9 cellular contexts compared by ENCODE assay signal in the genomic region with DNA sequence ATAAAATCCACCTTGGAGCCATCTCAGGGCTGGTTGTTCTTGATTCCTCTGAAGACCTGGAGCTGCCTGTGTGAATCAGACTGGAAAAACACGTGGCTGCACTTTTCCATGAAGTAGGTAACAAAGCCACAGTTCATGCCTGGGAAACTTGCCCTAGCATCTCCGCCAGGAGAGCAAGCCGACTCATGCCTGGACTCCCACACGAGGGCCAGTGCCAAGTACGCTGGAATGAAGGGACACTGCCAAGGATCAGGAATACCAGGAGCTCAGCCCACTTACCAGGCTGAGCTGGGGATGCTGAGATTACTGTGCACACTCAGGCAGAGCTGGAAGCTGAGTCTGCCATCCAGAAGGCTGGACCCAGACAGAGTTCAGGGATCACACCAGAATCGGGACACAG. TPM values are rescaled to one million over a fixed set of nuclear protein-coding genes. Genes with fewer than 3 reads are reported as not detected.
DNase-seq lines count a peak whose midpoint lies in the region; FAIRE-seq and TF ChIP-seq lines count a peak whose summit lies in the region.
"Had no signal": no experiment of that assay in that cellular context is flagged by ENCODE, and none has a peak within 500 bp of the region (broad histone marks: within the 10 kb centered on the region; RNA-seq: fewer than 3 reads in every experiment).

No MANE protein-coding gene starts in this region.

- H3K4me3 ChIP-seq in cardiac fibroblast (replicated peaks in 1 of 2; ENCODE audit: low read depth in 2 of 2, low read length in 2 of 2) (no peak overlapping the region), Peyer's patch (no peak overlapping the region), spleen (no peak overlapping the region)
- no peak overlapping the region for H3K4me3 ChIP-seq in CD4-positive, alpha-beta memory T cell (ENCODE audit: low read length in 2 of 2)

- CTCF ChIA-PET in CD4-positive, alpha-beta memory T cell (lab: Charles Lee; ENCODE audit: partially characterized antibody): no interaction called here

- H3K27ac ChIP-seq in Peyer's patch (no peak overlapping the region), spleen (no peak overlapping the region)
- no peak overlapping the region for H3K27ac ChIP-seq in CD4-positive, alpha-beta memory T cell (ENCODE audit: low read depth, low read length)

- DNase-seq in HTR-8/SVneo (ENCODE audit: insufficient read length, low spot score): peak; percentile 60
- DNase-seq in cardiac fibroblast (ENCODE audit: low read depth in 2 of 2): peak; percentile 65 to 96
- DNase-seq in inferior parietal cortex (ENCODE audit: extremely low spot score): peak; percentile 70
- DNase-seq in superior temporal gyrus (ENCODE audit: extremely low spot score): peak; percentile 69
- no peak for DNase-seq in DMS53 (lab: John Stamatoyannopoulos, UW)
- no peak for DNase-seq in Peyer's patch
- no peak for DNase-seq in CD4-positive, alpha-beta memory T cell
- no peak for DNase-seq in spleen

- no peaks in the 10 kb centered on the region for H3K36me3 Mint-ChIP-seq in CD4-positive, alpha-beta memory T cell

- FAIRE-seq in HTR-8/SVneo (lab: Jason Lieb, UNC): peak; percentile 84

- H3K27me3 Mint-ChIP-seq in CD4-positive, alpha-beta memory T cell: peaks cover 29 to 37% of the 10 kb centered on the region in 2 donors

- no peaks in the 10 kb centered on the region for H3K9me3 Mint-ChIP-seq in CD4-positive, alpha-beta memory T cell
- H3K9me3 Mint-ChIP-seq: activated T-helper 1 cell treated with anti-CD3 and anti-CD28 coated beads, Interleukin-12 subunit alpha, Interleukin-12 subunit beta, Interleukin-2, Interleukin-4 antibody, amounts not matched to agents 30 ng/mL and 10 ng/mL and 1 ng/mL, durations not matched to agents 14 hours and 24 hours and 36 hours had no signal

- no peak overlapping the region for H3K27ac Mint-ChIP-seq in CD4-positive, alpha-beta memory T cell
- H3K27ac Mint-ChIP-seq: activated T-helper 1 cell treated with anti-CD3 and anti-CD28 coated beads, Interleukin-12 subunit alpha, Interleukin-12 subunit beta, Interleukin-2, Interleukin-4 antibody, amounts not matched to agents 30 ng/mL and 10 ng/mL and 1 ng/mL, durations not matched to agents 14 hours and 24 hours and 36 hours had no signal

- no peak overlapping the region for H3K4me3 Mint-ChIP-seq in CD4-positive, alpha-beta memory T cell
- H3K4me3 Mint-ChIP-seq: activated T-helper 1 cell treated with anti-CD3 and anti-CD28 coated beads, Interleukin-12 subunit alpha, Interleukin-12 subunit beta, Interleukin-2, Interleukin-4 antibody, amounts not matched to agents 30 ng/mL and 10 ng/mL and 1 ng/mL, durations not matched to agents 14 hours and 24 hours and 36 hours had no signal

- H3K27me3 ChIP-seq in Peyer's patch (no peaks in the 10 kb centered on the region), spleen (replicated peaks in 1 of 7) (peaks cover 0 to 54% (median 0%) of the 10 kb centered on the region in 7 donors)
- no peaks in the 10 kb centered on the region for H3K27me3 ChIP-seq in CD4-positive, alpha-beta memory T cell (ENCODE audit: insufficient read depth, low read length)

- WGBS in spleen, 5 donors: 63 to 84% (median 77%) methylated on average over 6 of the region's 6 CpGs

- TF ChIP-seq POLR2A in Peyer's patch (IDR thresholded peaks at IDR 0.05): no peak
- no peak for TF ChIP-seq POLR2A in spleen (IDR thresholded peaks at IDR 0.05)

- intact Hi-C loops in CD4-positive, alpha-beta memory T cell (cut with micrococcal nuclease): no loop called here
- intact Hi-C loops in spleen (cut with DNase I; ENCODE audit: low total_unique reads): no loop called here

- H3K9me3 ChIP-seq in Peyer's patch: no peaks in the 10 kb centered on the region
- H3K9me3 ChIP-seq in CD4-positive, alpha-beta memory T cell (ENCODE audit: control insufficient read depth in 1 of 2, low read length in 2 of 2): no peaks in the 10 kb centered on the region
- no peaks in the 10 kb centered on the region for H3K9me3 ChIP-seq in spleen

- H3K4me1 Mint-ChIP-seq in CD4-positive, alpha-beta memory T cell: peaks cover 0 to 2% (median 0%) of the 10 kb centered on the region in 4 donors

- H3K36me3 ChIP-seq in Peyer's patch (no peaks in the 10 kb centered on the region), spleen (no peaks in the 10 kb centered on the region)
- H3K36me3 ChIP-seq in CD4-positive, alpha-beta memory T cell (ENCODE audit: insufficient read depth, low read length): no peaks in the 10 kb centered on the region

- POLR2A ChIA-PET in CD4-positive, alpha-beta memory T cell (lab: Charles Lee; ENCODE audit: partially characterized antibody): no interaction called here

- TF ChIP-seq CTCF in cardiac fibroblast (IDR thresholded peaks at IDR 0.05; ENCODE audit: low read depth, low read length) (no peak), Peyer's patch (IDR thresholded peaks at IDR 0.05) (no peak), spleen (IDR thresholded peaks at IDR 0.05 in 8 of 11, conservative IDR thresholded peaks at IDR 0.05 in 3 of 11) (no peak)

- H3K4me1 ChIP-seq in Peyer's patch (peaks cover 0 to 14% (median 0%) of the 10 kb centered on the region in 4 donors), spleen (no peaks in the 10 kb centered on the region)
- H3K4me1 ChIP-seq in CD4-positive, alpha-beta memory T cell (ENCODE audit: insufficient read depth, low read length): no peaks in the 10 kb centered on the region

RNA-seq across cellular contexts. Expression of gene FHL2, which starts 10.9 kb away (rescaled TPM):
- total RNA-seq in Peyer's patch (10 to 100 TPM; 41.8 to 75.9 (median 65.3) TPM), spleen (10 to 100 TPM; 16.1 to 27.4 (median 21.4) TPM)
- under 1 TPM; 0.23 to 0.33 TPM for total RNA-seq in CD4-positive, alpha-beta memory T cell
- polyA plus RNA-seq in CD4-positive, alpha-beta memory T cell: under 1 TPM in 1 of 2 donors, not detected in 1; 0.87 TPM
- 10 to 100 TPM in 1 of 3 donors, 1 to 10 TPM in 2; 6.8 to 12.2 (median 8.8) TPM for polyA plus RNA-seq in spleen

Comparison
In these comparisons a context has a peak if more than half of its experiments do, and no peak if none do; other contexts are left out.
1. DNase-seq: peak in HTR-8/SVneo (single experiment), cardiac fibroblast (2 of 2), inferior parietal cortex (single experiment) and superior temporal gyrus (single experiment); none in DMS53 (single experiment), Peyer's patch (0 of 3), CD4-positive, alpha-beta memory T cell (0 of 5) and spleen (single experiment).
2. RNA of gene FHL2, which starts 10.9 kb away (total RNA-seq): 41.8 to 75.9 TPM in Peyer's patch and 16.1 to 27.4 TPM in spleen; 0.23 to 0.33 TPM in CD4-positive, alpha-beta memory T cell; every median in the first group is over 10 times any median in the second.